ENCODE assay signal across 9 cellular contexts in genomic region chr17:19376799-19377198, GRCh38. TPM values are rescaled to one million over a fixed set of nuclear protein-coding genes. Genes with fewer than 3 reads are reported as not detected.
DNase-seq lines count a peak whose midpoint lies in the region; ATAC-seq and TF ChIP-seq lines count a peak whose summit lies in the region.
"Had no signal": no experiment of that assay in that cellular context is flagged by ENCODE, and none has a peak within 500 bp of the region (broad histone marks: within the 10 kb centered on the region; RNA-seq: fewer than 3 reads in every experiment).

No MANE protein-coding gene starts in this region.

- ATAC-seq in left lobe of liver: no peak

- peak overlapping the region; percentile 100 for H3K4me3 Mint-ChIP-seq in activated naive CD8-positive, alpha-beta T cell

- peaks cover 0 to 16% (median 4%) of the 10 kb centered on the region in 4 donors for H3K36me3 ChIP-seq in transverse colon

- H3K27me3 Mint-ChIP-seq in activated naive CD8-positive, alpha-beta T cell: no peaks in the 10 kb centered on the region

- intact Hi-C loops in transverse colon (cut with DNase I; ENCODE audit: low total_unique reads): loop anchor here (2.0 kb wide), 1 partner anchor 70 kb away; no protein-coding TSS in a partner anchor

- no peaks in the 10 kb centered on the region for H3K9me3 ChIP-seq in transverse colon

- TF ChIP-seq CTCF in AG09309 (IDR thresholded peaks at IDR 0.05; ENCODE audit: control insufficient read depth, insufficient read depth, low read depth, low read length, missing control alignments) (no peak), HL-60 (IDR thresholded peaks at IDR 0.05; ENCODE audit: insufficient read depth, low read length) (no peak), transverse colon (IDR thresholded peaks at IDR 0.05) (no peak)

- H3K27ac Mint-ChIP-seq in activated naive CD8-positive, alpha-beta T cell: peak overlapping the region; percentile 98

- TF ChIP-seq EP300 in transverse colon (IDR thresholded peaks at IDR 0.05; ENCODE audit: low read depth): no peak

- no peaks in the 10 kb centered on the region for H3K9me3 Mint-ChIP-seq in activated naive CD8-positive, alpha-beta T cell (ENCODE audit: low read depth)

- no peak for TF ChIP-seq POLR2A in transverse colon (IDR thresholded peaks at IDR 0.05)

- peaks cover 6 to 21% (median 19%) of the 10 kb centered on the region in 4 donors for H3K4me1 ChIP-seq in transverse colon

- DNase-seq in AG09309 (ENCODE audit: low read depth) (no peak), HL-60 (ENCODE audit: low read depth in 1 of 2, low spot score in 1 of 2) (no peak), kidney tubule cell (ENCODE audit: low spot score) (peak; percentile 26), transverse colon (no peak), left lobe of liver (ENCODE audit: low spot score) (no peak), CD1c-positive myeloid dendritic cell (ENCODE audit: extremely low spot score) (no peak), GDM1 (lab: John Stamatoyannopoulos, UW) (no peak)

- in situ Hi-C loops in transverse colon (cut with MboI; ENCODE audit: low pct_ligation_motif_present in 1 of 4, low pct_unique_long_range_greater_than_20kb in 1 of 4, low sequenced_read_pairs in 3 of 4): no loop called here

- H3K27me3 ChIP-seq in HL-60 (ENCODE audit: insufficient read depth, poor library complexity, severe bottlenecking) (no peaks in the 10 kb centered on the region), transverse colon (no peaks in the 10 kb centered on the region)

- peak overlapping the region; percentile 74 for H3K4me3 ChIP-seq in AG09309 (ENCODE audit: control insufficient read depth, low read depth, low read length)
- H3K4me3 ChIP-seq in HL-60 (replicated peaks; ENCODE audit: insufficient read depth, low read length): peak overlapping the region; percentile 63
- peak overlapping the region in 3 of 4 donors; percentile 73 to 86 (median 82) for H3K4me3 ChIP-seq in transverse colon

- 38 to 53% methylated on average over 2 of the region's 2 CpGs for WGBS in transverse colon (ENCODE audit: low coverage in 1 of 2), 2 donors

- peaks cover 2% of the 10 kb centered on the region for H3K36me3 Mint-ChIP-seq in activated naive CD8-positive, alpha-beta T cell

- H3K27ac ChIP-seq in HL-60 (replicated peaks): no peak overlapping the region
- peak overlapping the region; percentile 91 to 98 (median 95) for H3K27ac ChIP-seq in transverse colon

- peaks cover 11% of the 10 kb centered on the region for H3K4me1 Mint-ChIP-seq in activated naive CD8-positive, alpha-beta T cell (ENCODE audit: low read depth)

RNA-seq across cellular contexts. Expression of gene MAPK7, which starts 1.5 kb away (rescaled TPM):
- total RNA-seq in transverse colon: 100 to 1,000 TPM in 1 of 4 donors, 10 to 100 TPM in 3; 15.3 to 112 (median 48.3) TPM
- 7.7 TPM for total RNA-seq in left lobe of liver

RNA-seq across cellular contexts. Expression of gene MFAP4, which starts 10.2 kb away (rescaled TPM):
- total RNA-seq in transverse colon (10 to 100 TPM; 39.7 to 67.3 (median 51.5) TPM), left lobe of liver (2.8 TPM)
- total RNA-seq: pulmonary artery endothelial cell had no signal

RNA-seq across cellular contexts. Expression of gene B9D1, which starts 14.3 kb away (rescaled TPM):
- 10 to 100 TPM in 2 of 4 donors, 1 to 10 TPM in 2; 6.0 to 17.6 (median 9.5) TPM for total RNA-seq in transverse colon
- 3.0 TPM for total RNA-seq in left lobe of liver

RNA-seq across cellular contexts. Expression of gene RNF112, which starts 34.2 kb away (rescaled TPM):
- total RNA-seq in transverse colon: 1 to 10 TPM; 2.2 to 7.2 (median 3.9) TPM
- 0.45 TPM for total RNA-seq in left lobe of liver

Comparison
In these comparisons a context has a peak if more than half of its experiments do, and no peak if none do; other contexts are left out.
1. RNA of gene MFAP4, which starts 10.2 kb away (total RNA-seq): 39.7 to 67.3 TPM in transverse colon; 2.8 TPM in left lobe of liver (single experiment); every median in the first group is over 10 times any median in the second.
2. Peak in every context shown above with its lines, with median percentiles within 50 percentile points of each other: H3K4me3 ChIP-seq.